In the genomic region with DNA sequence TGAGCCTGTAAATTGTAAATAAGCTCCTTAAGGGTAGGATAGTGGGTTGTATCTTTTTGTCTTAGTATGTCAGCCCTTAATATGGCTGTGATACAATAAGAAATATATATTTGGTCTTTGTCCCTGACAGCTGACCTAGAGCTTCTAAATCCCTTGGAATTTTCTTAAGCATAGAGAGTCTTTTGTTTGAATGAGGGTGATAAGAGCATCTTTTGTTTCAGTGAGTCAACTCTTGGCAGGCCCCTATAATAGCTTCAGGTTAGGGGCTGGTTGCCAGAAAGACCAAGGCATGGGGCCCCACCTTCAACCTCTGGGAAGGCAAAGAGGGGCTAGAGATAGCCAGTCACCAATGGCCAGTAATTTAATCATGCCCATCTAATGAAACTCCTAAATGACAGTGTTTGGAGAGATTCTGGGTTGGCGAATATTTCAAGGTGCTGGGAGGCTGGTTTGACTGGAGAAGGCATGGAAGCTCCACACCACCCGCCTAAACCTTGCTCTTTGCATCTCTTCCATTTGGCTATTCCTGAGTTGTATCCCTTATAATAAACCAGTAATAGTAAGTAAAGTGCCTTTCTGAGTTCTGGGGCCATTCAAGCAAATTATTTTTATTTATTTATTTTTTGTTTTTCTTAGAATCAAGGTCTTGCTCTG, we compare ENCODE assay signal across 21 cellular contexts. TPM values are rescaled to one million over a fixed set of nuclear protein-coding genes. Genes with fewer than 3 reads are reported as not detected.
DNase-seq lines count a peak whose midpoint lies in the region; ATAC-seq and TF ChIP-seq lines count a peak whose summit lies in the region.
"Had no signal": no experiment of that assay in that cellular context is flagged by ENCODE, and none has a peak within 500 bp of the region (broad histone marks: within the 10 kb centered on the region; RNA-seq: fewer than 3 reads in every experiment).

No MANE protein-coding gene starts in this region.

- DNase-seq in Calu3 (peak; percentile 32), LHCN-M2 (ENCODE audit: low read depth) (peak; percentile 54), foreskin melanocyte (peak; percentile 78), sigmoid colon (no peak), H7 (no peak), T1000 (lab: John Stamatoyannopoulos, UW) (no peak)
- DNase-seq in activated T-cell treated with anti-CD3 and anti-CD28 coated beads, Interleukin-2, amount 50 U/mL, for 4 hours, result no peak
- DNase-seq: ACHN; activated naive CD8-positive, alpha-beta T cell treated with anti-CD3 and anti-CD28 coated beads, Interleukin-2, amount 10 ng/mL, durations not matched to agents 7 days and 5 days; glutamatergic neuron; left ventricle myocardium inferior; NCI-H1092; NCI-H524; SIG-M5; substantia nigra had no signal

- H3K4me3 ChIP-seq in sigmoid colon, result no peak overlapping the region
- no peak overlapping the region for H3K4me3 ChIP-seq in H7 (ENCODE audit: insufficient read depth, low read depth, low read length)
- H3K4me3 ChIP-seq: K562, left ventricle myocardium inferior had no signal

- no peaks in the 10 kb centered on the region for H3K9me3 Mint-ChIP-seq in Calu3 (ENCODE audit: low read depth, unreplicated experiment)
- no peaks in the 10 kb centered on the region for H3K9me3 Mint-ChIP-seq in activated T-cell treated with anti-CD3 and anti-CD28 coated beads, Interleukin-2, amount 50 U/mL, for 4 hours
- H3K9me3 Mint-ChIP-seq: activated naive CD8-positive, alpha-beta T cell treated with anti-CD3 and anti-CD28 coated beads, Interleukin-2, amount 10 ng/mL, durations not matched to agents 7 days and 5 days; activated T-helper 17 cell treated with anti-CD3 and anti-CD28 coated beads, Interleukin-2, amount 50 U/mL, for 72 hours had no signal

- no peaks in the 10 kb centered on the region for H3K9me3 ChIP-seq in sigmoid colon
- H3K9me3 ChIP-seq: left ventricle myocardium inferior had no signal

- no peaks in the 10 kb centered on the region for H3K27me3 ChIP-seq in sigmoid colon
- H3K27me3 ChIP-seq in H7 (ENCODE audit: control insufficient read depth, insufficient read depth, low read length), result no peaks in the 10 kb centered on the region

- intact Hi-C loops in Calu3 (cut with micrococcal nuclease; ENCODE audit: unreplicated experiment), result loop anchor here (2.0 kb wide), 1 partner anchor 31 kb away; no protein-coding TSS in a partner anchor
- intact Hi-C loops in sigmoid colon (cut with DNase I), result no loop called here

- H3K36me3 ChIP-seq in sigmoid colon, result no peaks in the 10 kb centered on the region
- H3K36me3 ChIP-seq in H7 (replicated peaks; ENCODE audit: control insufficient read depth, insufficient read depth, low read length), result no peaks in the 10 kb centered on the region
- H3K36me3 ChIP-seq: left ventricle myocardium inferior had no signal

- no peak overlapping the region for H3K27ac Mint-ChIP-seq in Calu3 (ENCODE audit: unreplicated experiment)
- H3K27ac Mint-ChIP-seq: activated naive CD8-positive, alpha-beta T cell treated with anti-CD3 and anti-CD28 coated beads, Interleukin-2, amount 10 ng/mL, durations not matched to agents 7 days and 5 days; activated T-helper 17 cell treated with anti-CD3 and anti-CD28 coated beads, Interleukin-2, amount 50 U/mL, for 72 hours had no signal

- no peak overlapping the region for H3K4me3 Mint-ChIP-seq in Calu3 (ENCODE audit: low read depth, unreplicated experiment)
- no peak overlapping the region for H3K4me3 Mint-ChIP-seq in activated T-cell treated with anti-CD3 and anti-CD28 coated beads, Interleukin-2, amount 50 U/mL, for 4 hours
- H3K4me3 Mint-ChIP-seq: activated naive CD8-positive, alpha-beta T cell treated with anti-CD3 and anti-CD28 coated beads, Interleukin-2, amount 10 ng/mL, durations not matched to agents 7 days and 5 days; activated T-helper 17 cell treated with anti-CD3 and anti-CD28 coated beads, Interleukin-2, amount 50 U/mL, for 72 hours had no signal

- 80 to 98% methylated on average over 2 of the region's 2 CpGs for WGBS in sigmoid colon, 2 donors

- no peak for TF ChIP-seq EP300 in sigmoid colon (IDR thresholded peaks at IDR 0.05)

- no TSS peak for BruUV-seq in Calu3 (replicated peaks; lab: Mats Ljungman, UMichigan)

- H3K4me1 Mint-ChIP-seq in Calu3 (ENCODE audit: low read depth, unreplicated experiment), result peaks cover 58% of the 10 kb centered on the region
- peaks cover 11% of the 10 kb centered on the region for H3K4me1 Mint-ChIP-seq in activated T-cell treated with anti-CD3 and anti-CD28 coated beads, Interleukin-2, amount 50 U/mL, for 4 hours (ENCODE audit: low read depth)
- H3K4me1 Mint-ChIP-seq: activated naive CD8-positive, alpha-beta T cell treated with anti-CD3 and anti-CD28 coated beads, Interleukin-2, amount 10 ng/mL, durations not matched to agents 7 days and 5 days had no signal

- H3K27me3 Mint-ChIP-seq in Calu3 (ENCODE audit: unreplicated experiment), result no peaks in the 10 kb centered on the region
- no peaks in the 10 kb centered on the region for H3K27me3 Mint-ChIP-seq in activated T-cell treated with anti-CD3 and anti-CD28 coated beads, Interleukin-2, amount 50 U/mL, for 4 hours (ENCODE audit: low read depth)
- H3K27me3 Mint-ChIP-seq: activated naive CD8-positive, alpha-beta T cell treated with anti-CD3 and anti-CD28 coated beads, Interleukin-2, amount 10 ng/mL, durations not matched to agents 7 days and 5 days; activated T-helper 17 cell treated with anti-CD3 and anti-CD28 coated beads, Interleukin-2, amount 50 U/mL, for 72 hours had no signal

- no peak for TF ChIP-seq POLR2A in sigmoid colon (IDR thresholded peaks at IDR 0.05)

- ATAC-seq in activated T-cell treated with anti-CD3 and anti-CD28 coated beads, Interleukin-2, amount 50 U/mL, for 4 hours, result no peak
- ATAC-seq: activated CD4-positive, CD25-positive, alpha-beta regulatory T cell treated with anti-CD3 and anti-CD28 coated beads, Interleukin-2, amount 50 U/mL, for 24 hours; activated T-helper 17 cell treated with anti-CD3 and anti-CD28 coated beads, Interleukin-2, amount 50 U/mL, for 72 hours; K562 had no signal

- peaks cover 0 to 44% (median 30%) of the 10 kb centered on the region in 4 donors for H3K4me1 ChIP-seq in sigmoid colon

- CTCF ChIA-PET in Calu3 (lab: Charles Lee), result interaction anchor here (0.6 kb wide), 1 partner anchor 68 kb away, joined by 5 read pairs; no protein-coding TSS in a partner anchor

- no peak for TF ChIP-seq CTCF in Calu3 (IDR thresholded peaks at IDR 0.05; ENCODE audit: unreplicated experiment)
- no peak for TF ChIP-seq CTCF in VCaP (conservative IDR thresholded peaks at IDR 0.05)
- no peak for TF ChIP-seq CTCF in sigmoid colon (IDR thresholded peaks at IDR 0.05)

- no peaks in the 10 kb centered on the region for H3K36me3 Mint-ChIP-seq in Calu3 (ENCODE audit: insufficient read depth, unreplicated experiment)
- peaks cover 2% of the 10 kb centered on the region for H3K36me3 Mint-ChIP-seq in activated T-cell treated with anti-CD3 and anti-CD28 coated beads, Interleukin-2, amount 50 U/mL, for 4 hours (ENCODE audit: insufficient read depth)

- H3K27ac ChIP-seq in VCaP (peak overlapping the region; percentile 78), sigmoid colon (no peak overlapping the region)
- H3K27ac ChIP-seq: C4-2B, HL-60, left ventricle myocardium inferior had no signal

RNA-seq across cellular contexts. Expression of a gene that starts 10.5 kb away (rescaled TPM):
- total RNA-seq in Calu3 (2022) (35.0 and 40.4 TPM in 2 replicates), LHCN-M2 (2014; rRNA removed) (23.8 and 25.2 TPM in 2 replicates), sigmoid colon (10 to 100 TPM; 20.2 to 29.4 (median 23.0) TPM)
- polyA plus RNA-seq in LHCN-M2 (2012), result 23.1 TPM
- 10 to 100 TPM; 10.8 to 35.8 (median 19.8) TPM for polyA plus RNA-seq in sigmoid colon
- total RNA-seq in H7 (2014; rRNA removed; shearing (Covaris generic)), result 12.1 and 15.6 TPM in 2 replicates
- 10 to 100 TPM; 10.6 to 14.5 (median 12.8) TPM for total RNA-seq in activated T-cell treated with anti-CD3 and anti-CD28 coated beads, Interleukin-2, amount 50 U/mL, for 4 hours

Comparison
In these comparisons a context has a peak if more than half of its experiments do, and no peak if none do; other contexts are left out.
1. DNase-seq: peak in Calu3 (single experiment), LHCN-M2 (single experiment) and foreskin melanocyte (single experiment); none in sigmoid colon (single experiment), H7 (single experiment), activated T-cell treated with anti-CD3 and anti-CD28 coated beads, Interleukin-2, amount 50 U/mL, for 4 hours (single experiment) and T1000 (single experiment).